Comparison of ENCODE assay signal across 1 cellular context in the genomic region with DNA sequence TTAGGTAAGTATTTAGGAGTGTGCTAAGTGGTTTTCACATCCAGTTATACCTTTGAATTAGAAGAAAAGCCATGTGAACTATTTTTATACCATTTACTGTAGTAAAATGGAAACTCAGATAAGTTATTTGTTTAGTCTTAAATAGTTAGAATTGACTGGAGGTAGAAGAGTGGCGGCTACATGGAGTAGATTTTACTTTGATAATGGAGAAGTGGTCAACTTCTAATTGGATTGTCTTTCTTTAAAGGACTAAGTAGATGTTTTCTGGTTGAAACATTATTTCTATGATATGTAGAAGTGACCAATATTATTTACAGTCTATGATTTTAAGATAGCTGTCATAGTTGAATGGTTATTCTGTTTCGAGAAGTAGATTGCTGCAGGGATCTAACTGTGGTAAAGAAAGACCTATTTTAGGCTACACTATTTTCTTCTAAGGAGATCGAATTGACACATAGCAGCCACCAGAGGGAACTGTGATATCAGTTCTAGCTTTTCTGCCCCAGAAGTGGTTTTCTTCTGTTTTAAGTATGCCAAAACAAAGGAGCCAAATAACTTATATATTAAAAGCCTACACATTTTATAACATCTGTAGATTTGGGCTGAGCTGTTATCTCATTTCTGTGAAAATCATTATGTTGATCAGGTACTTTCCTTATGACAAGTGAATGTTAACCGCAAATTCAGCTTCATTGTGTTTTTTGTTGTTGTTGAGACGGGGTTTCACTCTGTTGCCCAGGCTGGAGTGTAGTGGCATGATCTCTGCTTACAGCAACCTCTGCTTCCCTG.
TF ChIP-seq lines count a peak whose summit lies in the region.

No MANE protein-coding gene starts in this region.

TF ChIP-seq in GM12878, 131 proteins besides CTCF, POLR2A, EP300 and RAD21 (continued from another document and continues in another):
- TF ChIP-seq SRF (IDR thresholded peaks at IDR 0.05; ENCODE audit: low read depth in 2 of 2, low read length in 2 of 2), result no peak
- no peak for TF ChIP-seq SMAD1 (IDR thresholded peaks at IDR 0.05; ENCODE audit: low read depth, partially characterized antibody)
- no peak for TF ChIP-seq ASH2L (IDR thresholded peaks at IDR 0.05; ENCODE audit: borderline replicate concordance, low read depth)
- TF ChIP-seq TCF7 (IDR thresholded peaks at IDR 0.05; ENCODE audit: borderline replicate concordance), result no peak
- TF ChIP-seq, protein P1, sequence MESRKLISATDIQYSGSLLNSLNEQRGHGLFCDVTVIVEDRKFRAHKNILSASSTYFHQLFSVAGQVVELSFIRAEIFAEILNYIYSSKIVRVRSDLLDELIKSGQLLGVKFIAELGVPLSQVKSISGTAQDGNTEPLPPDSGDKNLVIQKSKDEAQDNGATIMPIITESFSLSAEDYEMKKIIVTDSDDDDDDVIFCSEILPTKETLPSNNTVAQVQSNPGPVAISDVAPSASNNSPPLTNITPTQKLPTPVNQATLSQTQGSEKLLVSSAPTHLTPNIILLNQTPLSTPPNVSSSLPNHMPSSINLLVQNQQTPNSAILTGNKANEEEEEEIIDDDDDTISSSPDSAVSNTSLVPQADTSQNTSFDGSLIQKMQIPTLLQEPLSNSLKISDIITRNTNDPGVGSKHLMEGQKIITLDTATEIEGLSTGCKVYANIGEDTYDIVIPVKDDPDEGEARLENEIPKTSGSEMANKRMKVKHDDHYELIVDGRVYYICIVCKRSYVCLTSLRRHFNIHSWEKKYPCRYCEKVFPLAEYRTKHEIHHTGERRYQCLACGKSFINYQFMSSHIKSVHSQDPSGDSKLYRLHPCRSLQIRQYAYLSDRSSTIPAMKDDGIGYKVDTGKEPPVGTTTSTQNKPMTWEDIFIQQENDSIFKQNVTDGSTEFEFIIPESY (IDR thresholded peaks at IDR 0.05), result no peak
- peak; percentile 10; the same call in 1 of the 2 replicates for TF ChIP-seq SMC3 (IDR thresholded peaks at IDR 0.05; ENCODE audit: borderline replicate concordance, low read length)
- peak; percentile 83 for TF ChIP-seq MTA2 (IDR thresholded peaks at IDR 0.05; ENCODE audit: low read depth)
- TF ChIP-seq SUPT20H (IDR thresholded peaks at IDR 0.05; ENCODE audit: borderline replicate concordance, control insufficient read depth, low read depth, low read length), result no peak
- peak; percentile 30; the same call in 1 of the 2 replicates for TF ChIP-seq ZNF24 (IDR thresholded peaks at IDR 0.05)
- TF ChIP-seq ZSCAN29 (IDR thresholded peaks at IDR 0.05), result no peak
- TF ChIP-seq, protein P2, sequence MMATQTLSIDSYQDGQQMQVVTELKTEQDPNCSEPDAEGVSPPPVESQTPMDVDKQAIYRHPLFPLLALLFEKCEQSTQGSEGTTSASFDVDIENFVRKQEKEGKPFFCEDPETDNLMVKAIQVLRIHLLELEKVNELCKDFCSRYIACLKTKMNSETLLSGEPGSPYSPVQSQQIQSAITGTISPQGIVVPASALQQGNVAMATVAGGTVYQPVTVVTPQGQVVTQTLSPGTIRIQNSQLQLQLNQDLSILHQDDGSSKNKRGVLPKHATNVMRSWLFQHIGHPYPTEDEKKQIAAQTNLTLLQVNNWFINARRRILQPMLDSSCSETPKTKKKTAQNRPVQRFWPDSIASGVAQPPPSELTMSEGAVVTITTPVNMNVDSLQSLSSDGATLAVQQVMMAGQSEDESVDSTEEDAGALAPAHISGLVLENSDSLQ (IDR thresholded peaks at IDR 0.05), result peak; percentile 43
- TF ChIP-seq, protein P3, sequence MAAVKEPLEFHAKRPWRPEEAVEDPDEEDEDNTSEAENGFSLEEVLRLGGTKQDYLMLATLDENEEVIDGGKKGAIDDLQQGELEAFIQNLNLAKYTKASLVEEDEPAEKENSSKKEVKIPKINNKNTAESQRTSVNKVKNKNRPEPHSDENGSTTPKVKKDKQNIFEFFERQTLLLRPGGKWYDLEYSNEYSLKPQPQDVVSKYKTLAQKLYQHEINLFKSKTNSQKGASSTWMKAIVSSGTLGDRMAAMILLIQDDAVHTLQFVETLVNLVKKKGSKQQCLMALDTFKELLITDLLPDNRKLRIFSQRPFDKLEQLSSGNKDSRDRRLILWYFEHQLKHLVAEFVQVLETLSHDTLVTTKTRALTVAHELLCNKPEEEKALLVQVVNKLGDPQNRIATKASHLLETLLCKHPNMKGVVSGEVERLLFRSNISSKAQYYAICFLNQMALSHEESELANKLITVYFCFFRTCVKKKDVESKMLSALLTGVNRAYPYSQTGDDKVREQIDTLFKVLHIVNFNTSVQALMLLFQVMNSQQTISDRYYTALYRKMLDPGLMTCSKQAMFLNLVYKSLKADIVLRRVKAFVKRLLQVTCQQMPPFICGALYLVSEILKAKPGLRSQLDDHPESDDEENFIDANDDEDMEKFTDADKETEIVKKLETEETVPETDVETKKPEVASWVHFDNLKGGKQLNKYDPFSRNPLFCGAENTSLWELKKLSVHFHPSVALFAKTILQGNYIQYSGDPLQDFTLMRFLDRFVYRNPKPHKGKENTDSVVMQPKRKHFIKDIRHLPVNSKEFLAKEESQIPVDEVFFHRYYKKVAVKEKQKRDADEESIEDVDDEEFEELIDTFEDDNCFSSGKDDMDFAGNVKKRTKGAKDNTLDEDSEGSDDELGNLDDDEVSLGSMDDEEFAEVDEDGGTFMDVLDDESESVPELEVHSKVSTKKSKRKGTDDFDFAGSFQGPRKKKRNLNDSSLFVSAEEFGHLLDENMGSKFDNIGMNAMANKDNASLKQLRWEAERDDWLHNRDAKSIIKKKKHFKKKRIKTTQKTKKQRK (IDR thresholded peaks at IDR 0.05; ENCODE audit: low read depth, low read length), result no peak
- TF ChIP-seq CEBPB (IDR thresholded peaks at IDR 0.05; ENCODE audit: borderline replicate concordance in 1 of 2, low read depth in 2 of 2, low read length in 2 of 2), result no peak
- TF ChIP-seq, protein P4, sequence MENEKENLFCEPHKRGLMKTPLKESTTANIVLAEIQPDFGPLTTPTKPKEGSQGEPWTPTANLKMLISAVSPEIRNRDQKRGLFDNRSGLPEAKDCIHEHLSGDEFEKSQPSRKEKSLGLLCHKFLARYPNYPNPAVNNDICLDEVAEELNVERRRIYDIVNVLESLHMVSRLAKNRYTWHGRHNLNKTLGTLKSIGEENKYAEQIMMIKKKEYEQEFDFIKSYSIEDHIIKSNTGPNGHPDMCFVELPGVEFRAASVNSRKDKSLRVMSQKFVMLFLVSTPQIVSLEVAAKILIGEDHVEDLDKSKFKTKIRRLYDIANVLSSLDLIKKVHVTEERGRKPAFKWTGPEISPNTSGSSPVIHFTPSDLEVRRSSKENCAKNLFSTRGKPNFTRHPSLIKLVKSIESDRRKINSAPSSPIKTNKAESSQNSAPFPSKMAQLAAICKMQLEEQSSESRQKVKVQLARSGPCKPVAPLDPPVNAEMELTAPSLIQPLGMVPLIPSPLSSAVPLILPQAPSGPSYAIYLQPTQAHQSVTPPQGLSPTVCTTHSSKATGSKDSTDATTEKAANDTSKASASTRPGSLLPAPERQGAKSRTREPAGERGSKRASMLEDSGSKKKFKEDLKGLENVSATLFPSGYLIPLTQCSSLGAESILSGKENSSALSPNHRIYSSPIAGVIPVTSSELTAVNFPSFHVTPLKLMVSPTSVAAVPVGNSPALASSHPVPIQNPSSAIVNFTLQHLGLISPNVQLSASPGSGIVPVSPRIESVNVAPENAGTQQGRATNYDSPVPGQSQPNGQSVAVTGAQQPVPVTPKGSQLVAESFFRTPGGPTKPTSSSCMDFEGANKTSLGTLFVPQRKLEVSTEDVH (IDR thresholded peaks at IDR 0.05; ENCODE audit: low read depth, partially characterized antibody), result no peak
- TF ChIP-seq NFIC (IDR thresholded peaks at IDR 0.05; ENCODE audit: low read depth, low read length), result no peak
- no peak for TF ChIP-seq RCOR1 (conservative IDR thresholded peaks at IDR 0.05; ENCODE audit: low read depth, low read length)
- TF ChIP-seq SIX5 (IDR thresholded peaks at IDR 0.05; ENCODE audit: low read depth, low read length, severe bottlenecking), result no peak
- TF ChIP-seq ZNF384 (IDR thresholded peaks at IDR 0.05; ENCODE audit: borderline replicate concordance, low read depth, low read length), result no peak
- TF ChIP-seq, protein P5, sequence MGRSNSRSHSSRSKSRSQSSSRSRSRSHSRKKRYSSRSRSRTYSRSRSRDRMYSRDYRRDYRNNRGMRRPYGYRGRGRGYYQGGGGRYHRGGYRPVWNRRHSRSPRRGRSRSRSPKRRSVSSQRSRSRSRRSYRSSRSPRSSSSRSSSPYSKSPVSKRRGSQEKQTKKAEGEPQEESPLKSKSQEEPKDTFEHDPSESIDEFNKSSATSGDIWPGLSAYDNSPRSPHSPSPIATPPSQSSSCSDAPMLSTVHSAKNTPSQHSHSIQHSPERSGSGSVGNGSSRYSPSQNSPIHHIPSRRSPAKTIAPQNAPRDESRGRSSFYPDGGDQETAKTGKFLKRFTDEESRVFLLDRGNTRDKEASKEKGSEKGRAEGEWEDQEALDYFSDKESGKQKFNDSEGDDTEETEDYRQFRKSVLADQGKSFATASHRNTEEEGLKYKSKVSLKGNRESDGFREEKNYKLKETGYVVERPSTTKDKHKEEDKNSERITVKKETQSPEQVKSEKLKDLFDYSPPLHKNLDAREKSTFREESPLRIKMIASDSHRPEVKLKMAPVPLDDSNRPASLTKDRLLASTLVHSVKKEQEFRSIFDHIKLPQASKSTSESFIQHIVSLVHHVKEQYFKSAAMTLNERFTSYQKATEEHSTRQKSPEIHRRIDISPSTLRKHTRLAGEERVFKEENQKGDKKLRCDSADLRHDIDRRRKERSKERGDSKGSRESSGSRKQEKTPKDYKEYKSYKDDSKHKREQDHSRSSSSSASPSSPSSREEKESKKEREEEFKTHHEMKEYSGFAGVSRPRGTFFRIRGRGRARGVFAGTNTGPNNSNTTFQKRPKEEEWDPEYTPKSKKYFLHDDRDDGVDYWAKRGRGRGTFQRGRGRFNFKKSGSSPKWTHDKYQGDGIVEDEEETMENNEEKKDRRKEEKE (IDR thresholded peaks at IDR 0.05), result no peak
- no peak for TF ChIP-seq E2F4 (IDR thresholded peaks at IDR 0.05; ENCODE audit: low read depth, low read length)
- no peak for TF ChIP-seq RAD51 (IDR thresholded peaks at IDR 0.05)
- TF ChIP-seq MTA3 (IDR thresholded peaks at IDR 0.05; ENCODE audit: borderline replicate concordance, low read length), result no peak
- TF ChIP-seq, protein P6, sequence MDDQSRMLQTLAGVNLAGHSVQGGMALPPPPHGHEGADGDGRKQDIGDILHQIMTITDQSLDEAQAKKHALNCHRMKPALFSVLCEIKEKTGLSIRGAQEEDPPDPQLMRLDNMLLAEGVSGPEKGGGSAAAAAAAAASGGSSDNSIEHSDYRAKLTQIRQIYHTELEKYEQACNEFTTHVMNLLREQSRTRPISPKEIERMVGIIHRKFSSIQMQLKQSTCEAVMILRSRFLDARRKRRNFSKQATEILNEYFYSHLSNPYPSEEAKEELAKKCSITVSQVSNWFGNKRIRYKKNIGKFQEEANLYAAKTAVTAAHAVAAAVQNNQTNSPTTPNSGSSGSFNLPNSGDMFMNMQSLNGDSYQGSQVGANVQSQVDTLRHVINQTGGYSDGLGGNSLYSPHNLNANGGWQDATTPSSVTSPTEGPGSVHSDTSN (IDR thresholded peaks at IDR 0.05; ENCODE audit: insufficient replicate concordance, low read depth, low read length), result no peak
- no peak for TF ChIP-seq CREB1 (IDR thresholded peaks at IDR 0.05; ENCODE audit: low read depth)
- TF ChIP-seq POU2F2 (IDR thresholded peaks at IDR 0.05; ENCODE audit: borderline replicate concordance, low read depth, low read length), result no peak
- TF ChIP-seq, protein P7, sequence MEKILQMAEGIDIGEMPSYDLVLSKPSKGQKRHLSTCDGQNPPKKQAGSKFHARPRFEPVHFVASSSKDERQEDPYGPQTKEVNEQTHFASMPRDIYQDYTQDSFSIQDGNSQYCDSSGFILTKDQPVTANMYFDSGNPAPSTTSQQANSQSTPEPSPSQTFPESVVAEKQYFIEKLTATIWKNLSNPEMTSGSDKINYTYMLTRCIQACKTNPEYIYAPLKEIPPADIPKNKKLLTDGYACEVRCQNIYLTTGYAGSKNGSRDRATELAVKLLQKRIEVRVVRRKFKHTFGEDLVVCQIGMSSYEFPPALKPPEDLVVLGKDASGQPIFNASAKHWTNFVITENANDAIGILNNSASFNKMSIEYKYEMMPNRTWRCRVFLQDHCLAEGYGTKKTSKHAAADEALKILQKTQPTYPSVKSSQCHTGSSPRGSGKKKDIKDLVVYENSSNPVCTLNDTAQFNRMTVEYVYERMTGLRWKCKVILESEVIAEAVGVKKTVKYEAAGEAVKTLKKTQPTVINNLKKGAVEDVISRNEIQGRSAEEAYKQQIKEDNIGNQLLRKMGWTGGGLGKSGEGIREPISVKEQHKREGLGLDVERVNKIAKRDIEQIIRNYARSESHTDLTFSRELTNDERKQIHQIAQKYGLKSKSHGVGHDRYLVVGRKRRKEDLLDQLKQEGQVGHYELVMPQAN (conservative IDR thresholded peaks at IDR 0.05), result no peak
- TF ChIP-seq, protein P8, sequence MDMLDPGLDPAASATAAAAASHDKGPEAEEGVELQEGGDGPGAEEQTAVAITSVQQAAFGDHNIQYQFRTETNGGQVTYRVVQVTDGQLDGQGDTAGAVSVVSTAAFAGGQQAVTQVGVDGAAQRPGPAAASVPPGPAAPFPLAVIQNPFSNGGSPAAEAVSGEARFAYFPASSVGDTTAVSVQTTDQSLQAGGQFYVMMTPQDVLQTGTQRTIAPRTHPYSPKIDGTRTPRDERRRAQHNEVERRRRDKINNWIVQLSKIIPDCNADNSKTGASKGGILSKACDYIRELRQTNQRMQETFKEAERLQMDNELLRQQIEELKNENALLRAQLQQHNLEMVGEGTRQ (IDR thresholded peaks at IDR 0.05; ENCODE audit: borderline replicate concordance, low read depth, low read length), result no peak
- TF ChIP-seq KAT2A (conservative IDR thresholded peaks at IDR 0.05; ENCODE audit: control insufficient read depth, low read depth, low read length), result no peak
- no peak for TF ChIP-seq FOXM1 (IDR thresholded peaks at IDR 0.05; ENCODE audit: low read depth, low read length)
- TF ChIP-seq YBX1 (IDR thresholded peaks at IDR 0.05), result no peak
- TF ChIP-seq BRCA1 (IDR thresholded peaks at IDR 0.05; ENCODE audit: low read depth, low read length), result no peak
- TF ChIP-seq E4F1 (IDR thresholded peaks at IDR 0.05; ENCODE audit: borderline replicate concordance, partially characterized antibody), result no peak
- TF ChIP-seq GABPA (IDR thresholded peaks at IDR 0.05; ENCODE audit: low read depth), result no peak
